In genomic region chr14:21868442-21869046, GRCh38 we compare ENCODE assay signal across 8 cellular contexts.
DNase-seq lines count a peak whose midpoint lies in the region; ATAC-seq and TF ChIP-seq lines count a peak whose summit lies in the region.

No MANE protein-coding gene starts in this region.

- H3K9me3 ChIP-seq in parathyroid adenoma (ENCODE audit: control insufficient read depth, low read length): no peaks in the 10 kb centered on the region

- no peaks in the 10 kb centered on the region for H3K79me2 ChIP-seq in parathyroid adenoma

- H2AFZ ChIP-seq in parathyroid adenoma: no peak overlapping the region

- H3K4me1 ChIP-seq in parathyroid adenoma: no peaks in the 10 kb centered on the region

- no peaks in the 10 kb centered on the region for H3K27me3 ChIP-seq in parathyroid adenoma (ENCODE audit: control insufficient read depth, insufficient read depth, low read length)

- TF ChIP-seq CTCF in fibroblast of mammary gland (conservative IDR thresholded peaks at IDR 0.05; ENCODE audit: control insufficient read depth, insufficient read depth, low read depth, low read length) (peak; percentile 66), parathyroid adenoma (IDR thresholded peaks at IDR 0.05) (peak; percentile 36)

- H3K4me2 ChIP-seq in parathyroid adenoma (ENCODE audit: low read length): no peak overlapping the region

- ATAC-seq in HG02938 (IDR thresholded peaks at IDR 0.05; ENCODE audit: unreplicated experiment): peak; percentile 85

- DNase-seq in NCI-H2081 (lab: John Stamatoyannopoulos, UW): peak; percentile 5 to 38
- DNase-seq in NCI-H2081 treated with DMSO at 0.1 percent for 48 hours (lab: John Stamatoyannopoulos, UW): no peak
- peak; percentile 50 for DNase-seq in OCI-M1 (lab: John Stamatoyannopoulos, UW)
- DNase-seq in activated T-cell treated with anti-CD3 and anti-CD28 coated beads for 24 hours (ENCODE audit: low read depth): peak; percentile 74
- peak; percentile 42 for DNase-seq in fibroblast of mammary gland (ENCODE audit: low read depth)
- peak; percentile 53 for DNase-seq in ureter (ENCODE audit: low spot score)

- H3K4me3 ChIP-seq in fibroblast of mammary gland (ENCODE audit: control insufficient read depth, low read depth, low read length) (no peak overlapping the region), parathyroid adenoma (ENCODE audit: low read depth, low read length) (no peak overlapping the region)

- no peak overlapping the region for H3K9ac ChIP-seq in parathyroid adenoma

- no peaks in the 10 kb centered on the region for H3K36me3 ChIP-seq in parathyroid adenoma (ENCODE audit: control insufficient read depth, insufficient read depth, low read length)

- no peak overlapping the region for H3K27ac ChIP-seq in parathyroid adenoma
